Comparison of ENCODE assay signal across 12 cellular contexts in the genomic region with DNA sequence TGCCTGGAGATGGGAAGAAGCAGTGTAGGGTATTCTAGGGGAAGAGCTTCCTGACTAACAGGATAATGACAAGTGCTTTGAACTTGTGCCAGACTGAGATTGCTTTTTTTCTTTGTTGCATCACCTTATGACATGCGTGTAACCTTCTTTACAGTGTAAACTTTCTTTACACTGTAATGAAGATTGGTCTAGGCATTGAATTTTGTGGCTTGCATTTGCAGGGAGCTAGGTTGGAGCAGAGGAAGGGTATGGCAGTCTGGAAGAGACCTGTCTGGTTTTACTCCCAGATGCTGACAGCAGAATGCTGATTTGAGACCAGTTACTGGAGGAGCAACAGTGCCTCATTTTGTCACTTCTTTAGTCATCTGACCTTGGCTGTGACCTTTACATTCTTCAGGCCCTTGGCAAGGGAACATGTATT. TPM values are rescaled to one million over a fixed set of nuclear protein-coding genes. Genes with fewer than 3 reads are reported as not detected.
DNase-seq lines count a peak whose midpoint lies in the region; ATAC-seq and TF ChIP-seq lines count a peak whose summit lies in the region.
"Had no signal": no experiment of that assay in that cellular context is flagged by ENCODE, and none has a peak within 500 bp of the region (broad histone marks: within the 10 kb centered on the region; RNA-seq: fewer than 3 reads in every experiment).

No MANE protein-coding gene starts in this region.

- no peak overlapping the region for H2AK5ac ChIP-seq in H9 (ENCODE audit: insufficient read length, low read length)

- H3K27me3 ChIP-seq in AG04450 (ENCODE audit: control insufficient read depth, insufficient read depth, low read length) (no peaks in the 10 kb centered on the region), H9 (ENCODE audit: insufficient read depth, low read length) (no peaks in the 10 kb centered on the region)
- H3K27me3 ChIP-seq: tibial nerve had no signal

- H2BK5ac ChIP-seq in H9 (ENCODE audit: insufficient read length, low read length): no peak overlapping the region

- no peak overlapping the region for H3T11ph ChIP-seq in H9 (ENCODE audit: low read length)

- no peaks in the 10 kb centered on the region for H3K9me3 Mint-ChIP-seq in H9
- H3K9me3 Mint-ChIP-seq in activated naive CD4-positive, alpha-beta T cell treated with anti-CD3 and anti-CD28 coated beads, Interleukin-2, amount 50 U/mL, for 72 hours: no peaks in the 10 kb centered on the region

- H4K20me1 ChIP-seq in H9 (ENCODE audit: control insufficient read depth, insufficient read depth, insufficient read length): no peaks in the 10 kb centered on the region

- H2BK15ac ChIP-seq in H9 (ENCODE audit: low read depth, low read length): no peak overlapping the region

- no peak overlapping the region for H2BK12ac ChIP-seq in H9 (ENCODE audit: insufficient read length, low read depth, low read length)

- H3K23ac ChIP-seq in H9 (ENCODE audit: insufficient read length, low read depth, low read length): no peak overlapping the region

- H3K27ac Mint-ChIP-seq in H9: peak overlapping the region in 2 of 3 experiments; percentile 32 to 71; a peak in 3 of 7 replicates
- peak overlapping the region; percentile 38 to 76 for H3K27ac Mint-ChIP-seq in activated naive CD4-positive, alpha-beta T cell treated with anti-CD3 and anti-CD28 coated beads, Interleukin-2, amount 50 U/mL, for 72 hours

- no peak overlapping the region for H2AFZ ChIP-seq in H9 (ENCODE audit: low read length)

- H3K4me1 Mint-ChIP-seq in H9: peaks cover 24% of the 10 kb centered on the region in 2 experiments

- no peak for ATAC-seq in activated naive CD4-positive, alpha-beta T cell treated with anti-CD3 and anti-CD28 coated beads, Interleukin-2, amount 50 U/mL, for 72 hours

- H3K27me3 Mint-ChIP-seq in H9 (ENCODE audit: low read depth): no peaks in the 10 kb centered on the region

- no peak overlapping the region for H3K9ac ChIP-seq in H9 (ENCODE audit: extremely low read depth, insufficient read length, low read length)

- H3K79me2 ChIP-seq in H9 (ENCODE audit: insufficient read depth, low read length): peaks cover 2% of the 10 kb centered on the region; the same call in 1 of the 2 replicates

- no peak overlapping the region for H3K4me3 Mint-ChIP-seq in H9

- H2BK20ac ChIP-seq in H9 (ENCODE audit: low read depth, low read length, poor library complexity, severe bottlenecking): no peak overlapping the region

- no peak overlapping the region for H4K91ac ChIP-seq in H9 (ENCODE audit: insufficient read length, low read depth, low read length)

- H4K8ac ChIP-seq in H9 (replicated peaks; ENCODE audit: insufficient read length, low read depth, low read length): no peak overlapping the region

- peaks cover 12% of the 10 kb centered on the region for H3K23me2 ChIP-seq in H9 (ENCODE audit: insufficient read length, low read depth, low read length, poor library complexity, severe bottlenecking)

- no peak overlapping the region for H3K56ac ChIP-seq in H9 (ENCODE audit: insufficient read length, low read depth, low read length)

- no peak overlapping the region for H4K5ac ChIP-seq in H9 (ENCODE audit: insufficient read length, low read depth, low read length)

- H3K18ac ChIP-seq in H9 (ENCODE audit: insufficient read length, low read depth, low read length): no peak overlapping the region

- H3K9me3 ChIP-seq in AG04450 (ENCODE audit: control insufficient read depth, insufficient read depth, low read length): no peaks in the 10 kb centered on the region
- no peaks in the 10 kb centered on the region for H3K9me3 ChIP-seq in H9 (ENCODE audit: control insufficient read depth, low read depth, low read length)
- H3K9me3 ChIP-seq: tibial nerve had no signal

- H3K4me1 ChIP-seq in H9 (ENCODE audit: insufficient read depth, low read length): no peaks in the 10 kb centered on the region; the same call in 1 of the 2 replicates

- peaks cover 0 to 58% (median 51%) of the 10 kb centered on the region in 3 experiments; a peak in 5 of 7 replicates for H3K36me3 Mint-ChIP-seq in H9 (ENCODE audit: insufficient read depth in 1 of 3, low read depth in 3 of 3)
- peaks cover 38 to 50% of the 10 kb centered on the region in 2 donors for H3K36me3 Mint-ChIP-seq in activated naive CD4-positive, alpha-beta T cell treated with anti-CD3 and anti-CD28 coated beads, Interleukin-2, amount 50 U/mL, for 72 hours

- TF ChIP-seq CTCF in AG04450 (IDR thresholded peaks at IDR 0.05; ENCODE audit: low read depth, low read length): no peak
- no peak for TF ChIP-seq CTCF in H9 (conservative IDR thresholded peaks at IDR 0.05)

- no CpG with 5 or more reads among the region's 1 CpG for WGBS in H9 (ENCODE audit: extremely low coverage, insufficient read length, low lambda C conversion rate)

- CTCF ChIA-PET in AG04450 (lab: Charles Lee): interaction anchor here (0.7 to 1.9 kb wide), 5 partner anchors 14 to 135 kb away, joined by 3 to 7 read pairs (median 4); partner anchors contain the start of gene NR1H3

- H3K4ac ChIP-seq in H9 (ENCODE audit: low read depth, low read length): no peak overlapping the region

- no peak overlapping the region for H2BK120ac ChIP-seq in H9 (ENCODE audit: low read depth, low read length, poor library complexity, severe bottlenecking)

- DNase-seq in AG04450 (ENCODE audit: low read depth, low spot score) (no peak), H9 (no peak), kidney glomerular epithelial cell (lab: John Stamatoyannopoulos, UW) (peak; percentile 43), GOT3 (lab: John Stamatoyannopoulos, UW) (no peak), NCI-H146 (lab: John Stamatoyannopoulos, UW) (no peak), Ammon's horn (ENCODE audit: low spot score) (no peak), NCI-H2029 treated with DMSO at 0.1 percent for 48 hours (lab: John Stamatoyannopoulos, UW) (no peak)
- no peak for DNase-seq in activated naive CD4-positive, alpha-beta T cell treated with anti-CD3 and anti-CD28 coated beads, Interleukin-2, amount 50 U/mL, for 72 hours (ENCODE audit: low spot score in 2 of 2)
- DNase-seq: MV-4-11; OCI-M1; stimulated activated CD4-positive, alpha-beta T cell treated with anti-CD3 and anti-CD28 coated beads, Interleukin-2, amount 100 ng/mL, for 24 hours had no signal

- no peaks in the 10 kb centered on the region for H3K79me1 ChIP-seq in H9 (ENCODE audit: insufficient read depth, low read depth, low read length, poor library complexity, severe bottlenecking)

- no peak overlapping the region for H3K14ac ChIP-seq in H9 (ENCODE audit: insufficient read depth, low read length)

- H3K4me3 ChIP-seq in AG04450 (ENCODE audit: low read depth, low read length): no peak overlapping the region
- H3K4me3 ChIP-seq: tibial nerve had no signal

- H3K27ac ChIP-seq in AG04450 (ENCODE audit: low read depth, low read length) (peak overlapping the region; percentile 52), H9 (ENCODE audit: insufficient read length, low read depth, low read length) (no peak overlapping the region)

- POLR2A ChIA-PET in AG04450 (lab: Yijun Ruan, JAX): interaction anchor here (0.8 to 1.2 kb wide), 4 partner anchors 17 to 31 kb away, joined by 3 to 6 read pairs (median 4); partner anchors contain the start of gene ACP2

- H3K4me2 ChIP-seq in H9 (ENCODE audit: insufficient read depth, insufficient read length, low read length): no peak overlapping the region

RNA-seq across cellular contexts. Expression of gene DDB2, which starts 5.6 kb away (rescaled TPM):
- polyA plus RNA-seq in AG04450 (2011; rRNA removed): 47.3 and 48.1 TPM in 2 replicates
- 27.1 and 32.5 TPM in 2 replicates for polyA minus RNA-seq in AG04450 (2011; rRNA and poly(A)+ RNA removed)
- 65.0 and 67.0 TPM in 2 replicates for total RNA-seq in H9 (2021)
- total RNA-seq in activated naive CD4-positive, alpha-beta T cell treated with anti-CD3 and anti-CD28 coated beads, Interleukin-2, amount 50 U/mL, for 72 hours: 100 to 1,000 TPM; 194 to 486 TPM

RNA-seq across cellular contexts. Expression of gene ACP2, which starts 28.2 kb away (rescaled TPM):
- 20.8 and 25.1 TPM in 2 replicates for polyA plus RNA-seq in AG04450 (2011; rRNA removed)
- polyA minus RNA-seq in AG04450 (2011; rRNA and poly(A)+ RNA removed): 31.9 and 42.1 TPM in 2 replicates
- total RNA-seq in H9 (2021): 29.3 and 29.5 TPM in 2 replicates
- total RNA-seq in activated naive CD4-positive, alpha-beta T cell treated with anti-CD3 and anti-CD28 coated beads, Interleukin-2, amount 50 U/mL, for 72 hours: 10 to 100 TPM in 1 of 2 donors, 1 to 10 TPM in 1; 8.0 to 12.7 TPM

RNA-seq across cellular contexts. Expression of gene PACSIN3, which starts 34.2 kb away (rescaled TPM):
- polyA plus RNA-seq in AG04450 (2011; rRNA removed): 15.3 and 19.7 TPM in 2 replicates
- 11.9 and 13.0 TPM in 2 replicates for polyA minus RNA-seq in AG04450 (2011; rRNA and poly(A)+ RNA removed)
- total RNA-seq in H9 (2021): 62.2 and 63.0 TPM in 2 replicates
- 10 to 100 TPM; 10.5 to 17.1 TPM for total RNA-seq in activated naive CD4-positive, alpha-beta T cell treated with anti-CD3 and anti-CD28 coated beads, Interleukin-2, amount 50 U/mL, for 72 hours

RNA-seq across cellular contexts. Expression of gene NR1H3, which starts 37.4 kb away (rescaled TPM):
- 21.9 and 27.2 TPM in 2 replicates for polyA plus RNA-seq in AG04450 (2011; rRNA removed)
- 23.8 and 30.3 TPM in 2 replicates for polyA minus RNA-seq in AG04450 (2011; rRNA and poly(A)+ RNA removed)
- total RNA-seq in H9 (2021): 25.2 and 26.3 TPM in 2 replicates
- 10 to 100 TPM in 1 of 2 donors, 1 to 10 TPM in 1; 6.9 to 11.1 TPM for total RNA-seq in activated naive CD4-positive, alpha-beta T cell treated with anti-CD3 and anti-CD28 coated beads, Interleukin-2, amount 50 U/mL, for 72 hours

RNA-seq across cellular contexts. Expression of gene ARFGAP2, which starts 43.7 kb away (rescaled TPM):
- polyA plus RNA-seq in AG04450 (2011; rRNA removed): 38.6 and 44.4 TPM in 2 replicates
- 46.5 and 67.4 TPM in 2 replicates for polyA minus RNA-seq in AG04450 (2011; rRNA and poly(A)+ RNA removed)
- total RNA-seq in H9 (2021): 65.1 and 72.3 TPM in 2 replicates
- total RNA-seq in activated naive CD4-positive, alpha-beta T cell treated with anti-CD3 and anti-CD28 coated beads, Interleukin-2, amount 50 U/mL, for 72 hours: 100 to 1,000 TPM in 1 of 2 donors, 10 to 100 TPM in 1; 84.8 to 125 TPM
